In the genomic region with DNA sequence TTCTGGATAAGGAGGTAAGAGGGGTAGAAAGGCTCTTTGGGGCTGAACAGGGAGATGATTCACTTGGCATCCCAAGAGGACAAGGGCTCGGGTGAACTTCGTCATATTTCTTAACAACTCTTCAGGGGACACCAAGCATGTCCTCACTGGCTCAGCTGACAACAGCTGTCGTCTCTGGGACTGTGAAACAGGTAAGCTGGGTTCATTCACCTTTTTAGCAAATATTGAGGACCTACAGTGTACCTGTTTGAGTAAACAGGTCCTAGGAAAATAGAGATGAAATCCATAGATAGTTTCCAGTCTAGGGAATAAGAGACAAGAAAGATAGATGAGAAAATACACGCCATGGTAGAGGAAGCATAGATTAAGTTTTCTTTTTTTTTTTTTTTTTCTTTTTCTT, we compare ENCODE assay signal across 12 cellular contexts. TPM values are rescaled to one million over a fixed set of nuclear protein-coding genes. Genes with fewer than 3 reads are reported as not detected.
DNase-seq lines count a peak whose midpoint lies in the region; ATAC-seq and TF ChIP-seq lines count a peak whose summit lies in the region.
"Had no signal": no experiment of that assay in that cellular context is flagged by ENCODE, and none has a peak within 500 bp of the region (broad histone marks: within the 10 kb centered on the region; RNA-seq: fewer than 3 reads in every experiment).

No MANE protein-coding gene starts in this region.

- POLR2A ChIA-PET in PC-3 (lab: Charles Lee; ENCODE audit: unreplicated experiment), result no interaction called here

- H3F3A ChIP-seq in PC-3 (ENCODE audit: low read length, unreplicated experiment), result no peaks in the 10 kb centered on the region

- H3K4me3 ChIP-seq in PC-3 (ENCODE audit: low read length), result no peak overlapping the region

- H3K36me3 ChIP-seq in PC-3 (ENCODE audit: low read depth, low read length), result peaks cover 37% of the 10 kb centered on the region

- H3K9me3 Mint-ChIP-seq in immature natural killer cell, result no peaks in the 10 kb centered on the region

- peaks cover 25 to 37% (median 26%) of the 10 kb centered on the region in 3 donors for H3K36me3 Mint-ChIP-seq in immature natural killer cell

- TF ChIP-seq CTCF in C4-2B (conservative IDR thresholded peaks at IDR 0.05), result no peak
- TF ChIP-seq CTCF in PC-3 (conservative IDR thresholded peaks at IDR 0.05; ENCODE audit: low read depth, low read length), result no peak

- H3K27me3 ChIP-seq in PC-3 (ENCODE audit: low read length), result no peaks in the 10 kb centered on the region

- H3K79me2 ChIP-seq in PC-3 (ENCODE audit: low read length), result peaks cover 55% of the 10 kb centered on the region

- H3K4me2 ChIP-seq in PC-3 (ENCODE audit: low read length), result peak overlapping the region; percentile 93; the same call in 1 of the 2 replicates

- no peak overlapping the region for H2AFZ ChIP-seq in PC-3 (ENCODE audit: low read length)

- H3K27ac ChIP-seq in C4-2B, result peak overlapping the region; percentile 88
- no peak overlapping the region for H3K27ac ChIP-seq in PC-3 (ENCODE audit: low read length)
- H3K27ac ChIP-seq: HL-60 had no signal

- no peaks in the 10 kb centered on the region for H3K9me2 ChIP-seq in PC-3 (replicated peaks; ENCODE audit: low read length)

- H3K4me1 Mint-ChIP-seq in immature natural killer cell, result peaks cover 33 to 48% of the 10 kb centered on the region in 2 donors

- H3K4me3 Mint-ChIP-seq in immature natural killer cell, result peak overlapping the region; percentile 26 to 97 (median 48)

- no peaks in the 10 kb centered on the region for H3K9me3 ChIP-seq in PC-3 (ENCODE audit: low read length)

- no TSS peak for BruUV-seq in PC-3 (replicated peaks; lab: Mats Ljungman, UMichigan)

- no peak for DNase-seq in PC-3
- no peak for DNase-seq in immature natural killer cell
- DNase-seq in NCI-H1105 treated with DMSO at 0.1 percent for 48 hours (lab: John Stamatoyannopoulos, UW), result no peak
- no peak for DNase-seq in SKM-1 treated with dmso at 0.1 percent for 144 hours (lab: John Stamatoyannopoulos, UW; ENCODE audit: unreplicated experiment)
- DNase-seq: NCI-H1417 treated with DMSO at 0.1 percent for 48 hours, right cardiac atrium had no signal

- H3K4me1 ChIP-seq in PC-3 (ENCODE audit: insufficient read depth, low read length), result peaks cover 22% of the 10 kb centered on the region

- peaks cover 0 to 6% (median 6%) of the 10 kb centered on the region in 3 donors for H3K27me3 Mint-ChIP-seq in immature natural killer cell (ENCODE audit: low read depth in 3 of 3)

- H4K20me1 ChIP-seq in PC-3 (ENCODE audit: low read length), result no peaks in the 10 kb centered on the region

- CTCF ChIA-PET in PC-3 (lab: Charles Lee), result no interaction called here

- H3K27ac Mint-ChIP-seq in immature natural killer cell, result peak overlapping the region; percentile 60 to 99 (median 82)

- no peak overlapping the region for H3K9ac ChIP-seq in PC-3 (ENCODE audit: low read length)

- intact Hi-C loops in PC-3 (cut with micrococcal nuclease), result no loop called here

- ATAC-seq in PC-3, result no peak
- ATAC-seq in GM21825 (IDR thresholded peaks at IDR 0.05; ENCODE audit: unreplicated experiment), result no peak
- ATAC-seq: right cardiac atrium had no signal

RNA-seq across cellular contexts. Expression of a gene that starts 2.1 kb away (rescaled TPM):
- total RNA-seq in PC-3 (2014; rRNA removed), result 413 and 442 TPM in 2 replicates
- 100 to 1,000 TPM; 189 to 313 (median 197) TPM for polyA plus RNA-seq in immature natural killer cell

RNA-seq across cellular contexts. Expression of a gene that starts 2.1 kb away (rescaled TPM):
- total RNA-seq in PC-3 (2014; rRNA removed), result 4.2 and 7.7 TPM in 2 replicates
- 10 to 100 TPM in 1 of 3 donors, 1 to 10 TPM in 2; 6.7 to 14.3 (median 9.8) TPM for polyA plus RNA-seq in immature natural killer cell

RNA-seq across cellular contexts. Expression of a gene that starts 15.4 kb away (rescaled TPM):
- not detected in 2 replicates for total RNA-seq in PC-3 (2014; rRNA removed)
- polyA plus RNA-seq in immature natural killer cell, result not detected
- total RNA-seq: lung microvascular endothelial cell; right cardiac atrium; T-helper 2 cell treated with Interferon-gamma antibody and Interleukin-4, amounts not matched to agents 100 ng/mL and 5 ng/mL, for 36 hours had no signal
- polyA plus RNA-seq: BJ had no signal

RNA-seq across cellular contexts. Expression of a gene that starts 18.8 kb away (rescaled TPM):
- total RNA-seq in PC-3 (2014; rRNA removed), result 8.5 and 11.8 TPM in 2 replicates
- polyA plus RNA-seq in immature natural killer cell, result under 1 TPM in 2 of 3 donors, not detected in 1; 0.29 to 0.85 TPM

RNA-seq across cellular contexts. Expression of a gene that starts 22.7 kb away (rescaled TPM):
- total RNA-seq in PC-3 (2014; rRNA removed), result 1.3 and 1.6 TPM in 2 replicates
- under 1 TPM in 2 of 3 donors, not detected in 1; 0.28 to 0.53 TPM for polyA plus RNA-seq in immature natural killer cell
